In the genomic region with DNA sequence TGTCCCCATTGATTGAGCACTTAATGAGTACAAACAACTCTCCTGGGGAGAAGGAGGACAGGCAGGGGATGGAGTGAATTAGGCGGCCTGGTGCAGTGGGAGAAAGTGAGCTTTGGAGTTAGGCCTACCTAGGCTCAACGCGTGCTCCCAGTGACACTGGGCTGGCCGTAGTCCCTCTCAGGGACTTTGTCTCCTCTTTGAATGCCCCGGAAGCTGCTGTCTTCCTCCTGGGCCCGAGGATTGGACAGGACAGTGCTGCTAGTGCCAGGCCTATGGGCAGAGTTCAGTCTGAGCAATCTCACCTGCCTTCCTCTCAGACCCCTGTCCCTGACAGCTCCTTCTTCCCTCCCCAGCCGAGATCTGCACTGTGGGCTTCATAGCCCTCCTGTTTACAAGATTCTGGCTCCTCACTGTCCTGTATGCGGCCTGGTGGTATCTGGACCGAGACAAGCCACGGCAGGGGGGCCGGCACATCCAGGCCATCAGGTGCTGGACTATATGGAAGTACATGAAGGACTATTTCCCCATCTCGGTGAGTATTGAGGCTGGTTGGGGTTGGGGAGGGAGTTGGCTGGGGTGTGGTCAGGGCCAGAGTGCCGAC, we compare ENCODE assay signal across 1 cellular context.
TF ChIP-seq lines count a peak whose summit lies in the region.

No MANE protein-coding gene starts in this region.

TF ChIP-seq in HepG2, 621 proteins besides CTCF, POLR2A, EP300 and RAD21 (continued from another document and continues in another):
- TF ChIP-seq, protein P1, sequence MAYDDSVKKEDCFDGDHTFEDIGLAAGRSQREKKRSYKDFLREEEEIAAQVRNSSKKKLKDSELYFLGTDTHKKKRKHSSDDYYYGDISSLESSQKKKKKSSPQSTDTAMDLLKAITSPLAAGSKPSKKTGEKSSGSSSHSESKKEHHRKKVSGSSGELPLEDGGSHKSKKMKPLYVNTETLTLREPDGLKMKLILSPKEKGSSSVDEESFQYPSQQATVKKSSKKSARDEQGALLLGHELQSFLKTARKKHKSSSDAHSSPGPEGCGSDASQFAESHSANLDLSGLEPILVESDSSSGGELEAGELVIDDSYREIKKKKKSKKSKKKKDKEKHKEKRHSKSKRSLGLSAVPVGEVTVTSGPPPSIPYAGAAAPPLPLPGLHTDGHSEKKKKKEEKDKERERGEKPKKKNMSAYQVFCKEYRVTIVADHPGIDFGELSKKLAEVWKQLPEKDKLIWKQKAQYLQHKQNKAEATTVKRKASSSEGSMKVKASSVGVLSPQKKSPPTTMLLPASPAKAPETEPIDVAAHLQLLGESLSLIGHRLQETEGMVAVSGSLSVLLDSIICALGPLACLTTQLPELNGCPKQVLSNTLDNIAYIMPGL (CRISPR knock-in tag; IDR thresholded peaks at IDR 0.05; ENCODE audit: borderline replicate concordance in 1 of 2, low read depth in 1 of 2), result peak; percentile 7 to 58; a peak in 2 of 4 replicates
- TF ChIP-seq ZNF296 (CRISPR knock-in tag; conservative IDR thresholded peaks at IDR 0.05) (peak; percentile 56; the same call in 1 of the 2 replicates), LCORL (IDR thresholded peaks at IDR 0.05) (no peak), LCORL (CRISPR knock-in tag; IDR thresholded peaks at IDR 0.05) (peak; percentile 83; the same call in 1 of the 2 replicates), SRSF9 (IDR thresholded peaks at IDR 0.05; ENCODE audit: borderline replicate concordance, insufficient read depth, low read depth, low read length, poor library complexity, severe bottlenecking) (no peak), ZEB1 (IDR thresholded peaks at IDR 0.05; ENCODE audit: insufficient replicate concordance, low read depth) (peak; percentile 62), TARDBP (CRISPR knock-in tag; IDR thresholded peaks at IDR 0.05) (peak; percentile 59; the same call in 1 of the 2 replicates), ZNF557 (CRISPR knock-in tag; IDR thresholded peaks at IDR 0.05) (no peak), CREB1 (IDR thresholded peaks at IDR 0.05) (no peak), CREB1 (CRISPR knock-in tag; IDR thresholded peaks at IDR 0.05) (0 out of 2 replicates have a peak, but pooled peaks have one; percentile 22), ZBTB7B (CRISPR knock-in tag; IDR thresholded peaks at IDR 0.05) (peak; percentile 77; the same call in 1 of the 2 replicates), IRF2 (CRISPR knock-in tag; IDR thresholded peaks at IDR 0.05) (peak; percentile 61), HOXA3 (CRISPR knock-in tag; IDR thresholded peaks at IDR 0.05) (peak; percentile 63; the same call in 1 of the 2 replicates), GFI1 (CRISPR knock-in tag; IDR thresholded peaks at IDR 0.05; ENCODE audit: borderline replicate concordance) (peak; percentile 72; the same call in 1 of the 2 replicates), EZH2 (conservative IDR thresholded peaks at IDR 0.05; ENCODE audit: low read depth, low read length) (no peak), PHF21A (CRISPR knock-in tag; IDR thresholded peaks at IDR 0.05) (peak; percentile 85), ZNF292 (CRISPR knock-in tag; IDR thresholded peaks at IDR 0.05; ENCODE audit: borderline replicate concordance, low read depth) (peak; percentile 84), HOXA5 (CRISPR knock-in tag; IDR thresholded peaks at IDR 0.05) (no peak), MEIS2 (CRISPR knock-in tag; IDR thresholded peaks at IDR 0.05) (peak; percentile 31; the same call in 1 of the 2 replicates), KAT8 (CRISPR knock-in tag; IDR thresholded peaks at IDR 0.05) (peak; percentile 83), POLR2AphosphoS5 (IDR thresholded peaks at IDR 0.05; ENCODE audit: low read depth, low read length) (peak; percentile 81), ATF7-NPFF (CRISPR knock-in tag; IDR thresholded peaks at IDR 0.05; ENCODE audit: low read depth) (peak; percentile 34; the same call in 1 of the 2 replicates), FOSL2 (CRISPR knock-in tag; IDR thresholded peaks at IDR 0.05) (0 out of 2 replicates have a peak, but pooled peaks have one; percentile 26), ZNF589 (CRISPR knock-in tag; conservative IDR thresholded peaks at IDR 0.05) (0 out of 2 replicates have a peak, but pooled peaks have one; percentile 44), ZSCAN20 (CRISPR knock-in tag; IDR thresholded peaks at IDR 0.05; ENCODE audit: borderline replicate concordance) (0 out of 2 replicates have a peak, but pooled peaks have one; percentile 48), U2AF1 (optimal IDR thresholded peaks at IDR 0.05; ENCODE audit: low read depth, low read length) (peak; percentile 59), ZMYM3 (CRISPR knock-in tag; IDR thresholded peaks at IDR 0.05) (no peak; the same call in 1 of the 2 replicates), ZSCAN9 (CRISPR knock-in tag; IDR thresholded peaks at IDR 0.05; ENCODE audit: borderline replicate concordance) (peak; percentile 39; the same call in 1 of the 2 replicates), XRCC5 (optimal IDR thresholded peaks at IDR 0.05; ENCODE audit: low read length) (peak; percentile 9), ZMYM4 (CRISPR knock-in tag; IDR thresholded peaks at IDR 0.05) (peak; percentile 63), MIXL1 (CRISPR knock-in tag; IDR thresholded peaks at IDR 0.05) (0 out of 2 replicates have a peak, but pooled peaks have one; percentile 21), NONO (IDR thresholded peaks at IDR 0.05) (no peak), NONO (CRISPR knock-in tag; conservative IDR thresholded peaks at IDR 0.05) (peak; percentile 48; the same call in 1 of the 2 replicates), ZNF737 (CRISPR knock-in tag; IDR thresholded peaks at IDR 0.05; ENCODE audit: borderline replicate concordance) (0 out of 2 replicates have a peak, but pooled peaks have one; percentile 58), RORA (CRISPR knock-in tag; IDR thresholded peaks at IDR 0.05) (no peak), ZNF124 (CRISPR knock-in tag; IDR thresholded peaks at IDR 0.05) (0 out of 2 replicates have a peak, but pooled peaks have one; percentile 55), ZNF563 (CRISPR knock-in tag; IDR thresholded peaks at IDR 0.05) (peak; percentile 53; the same call in 1 of the 2 replicates), TEAD3 (CRISPR knock-in tag; optimal IDR thresholded peaks at IDR 0.05; ENCODE audit: borderline replicate concordance) (peak; percentile 32), ZNF205 (CRISPR knock-in tag; IDR thresholded peaks at IDR 0.05) (0 out of 2 replicates have a peak, but pooled peaks have one; percentile 43), NR2F2 (IDR thresholded peaks at IDR 0.05; ENCODE audit: borderline replicate concordance, low read depth) (peak; percentile 29; the same call in 1 of the 2 replicates), SMYD3 (CRISPR knock-in tag; IDR thresholded peaks at IDR 0.05) (0 out of 2 replicates have a peak, but pooled peaks have one; percentile 39), ZNF263 (CRISPR knock-in tag; IDR thresholded peaks at IDR 0.05) (peak; percentile 93)
- TF ChIP-seq, protein P2, sequence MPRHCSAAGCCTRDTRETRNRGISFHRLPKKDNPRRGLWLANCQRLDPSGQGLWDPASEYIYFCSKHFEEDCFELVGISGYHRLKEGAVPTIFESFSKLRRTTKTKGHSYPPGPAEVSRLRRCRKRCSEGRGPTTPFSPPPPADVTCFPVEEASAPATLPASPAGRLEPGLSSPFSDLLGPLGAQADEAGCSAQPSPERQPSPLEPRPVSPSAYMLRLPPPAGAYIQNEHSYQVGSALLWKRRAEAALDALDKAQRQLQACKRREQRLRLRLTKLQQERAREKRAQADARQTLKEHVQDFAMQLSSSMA (CRISPR knock-in tag; IDR thresholded peaks at IDR 0.05), result 0 out of 2 replicates have a peak, but pooled peaks have one; percentile 68
- TF ChIP-seq, protein P3, sequence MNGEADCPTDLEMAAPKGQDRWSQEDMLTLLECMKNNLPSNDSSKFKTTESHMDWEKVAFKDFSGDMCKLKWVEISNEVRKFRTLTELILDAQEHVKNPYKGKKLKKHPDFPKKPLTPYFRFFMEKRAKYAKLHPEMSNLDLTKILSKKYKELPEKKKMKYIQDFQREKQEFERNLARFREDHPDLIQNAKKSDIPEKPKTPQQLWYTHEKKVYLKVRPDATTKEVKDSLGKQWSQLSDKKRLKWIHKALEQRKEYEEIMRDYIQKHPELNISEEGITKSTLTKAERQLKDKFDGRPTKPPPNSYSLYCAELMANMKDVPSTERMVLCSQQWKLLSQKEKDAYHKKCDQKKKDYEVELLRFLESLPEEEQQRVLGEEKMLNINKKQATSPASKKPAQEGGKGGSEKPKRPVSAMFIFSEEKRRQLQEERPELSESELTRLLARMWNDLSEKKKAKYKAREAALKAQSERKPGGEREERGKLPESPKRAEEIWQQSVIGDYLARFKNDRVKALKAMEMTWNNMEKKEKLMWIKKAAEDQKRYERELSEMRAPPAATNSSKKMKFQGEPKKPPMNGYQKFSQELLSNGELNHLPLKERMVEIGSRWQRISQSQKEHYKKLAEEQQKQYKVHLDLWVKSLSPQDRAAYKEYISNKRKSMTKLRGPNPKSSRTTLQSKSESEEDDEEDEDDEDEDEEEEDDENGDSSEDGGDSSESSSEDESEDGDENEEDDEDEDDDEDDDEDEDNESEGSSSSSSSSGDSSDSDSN (CRISPR knock-in tag; IDR thresholded peaks at IDR 0.05), result peak; percentile 81
- TF ChIP-seq, protein P4, sequence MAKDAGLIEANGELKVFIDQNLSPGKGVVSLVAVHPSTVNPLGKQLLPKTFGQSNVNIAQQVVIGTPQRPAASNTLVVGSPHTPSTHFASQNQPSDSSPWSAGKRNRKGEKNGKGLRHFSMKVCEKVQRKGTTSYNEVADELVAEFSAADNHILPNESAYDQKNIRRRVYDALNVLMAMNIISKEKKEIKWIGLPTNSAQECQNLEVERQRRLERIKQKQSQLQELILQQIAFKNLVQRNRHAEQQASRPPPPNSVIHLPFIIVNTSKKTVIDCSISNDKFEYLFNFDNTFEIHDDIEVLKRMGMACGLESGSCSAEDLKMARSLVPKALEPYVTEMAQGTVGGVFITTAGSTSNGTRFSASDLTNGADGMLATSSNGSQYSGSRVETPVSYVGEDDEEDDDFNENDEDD (CRISPR knock-in tag; IDR thresholded peaks at IDR 0.05; ENCODE audit: borderline replicate concordance), result peak; percentile 70; the same call in 1 of the 2 replicates
- TF ChIP-seq, protein P5, sequence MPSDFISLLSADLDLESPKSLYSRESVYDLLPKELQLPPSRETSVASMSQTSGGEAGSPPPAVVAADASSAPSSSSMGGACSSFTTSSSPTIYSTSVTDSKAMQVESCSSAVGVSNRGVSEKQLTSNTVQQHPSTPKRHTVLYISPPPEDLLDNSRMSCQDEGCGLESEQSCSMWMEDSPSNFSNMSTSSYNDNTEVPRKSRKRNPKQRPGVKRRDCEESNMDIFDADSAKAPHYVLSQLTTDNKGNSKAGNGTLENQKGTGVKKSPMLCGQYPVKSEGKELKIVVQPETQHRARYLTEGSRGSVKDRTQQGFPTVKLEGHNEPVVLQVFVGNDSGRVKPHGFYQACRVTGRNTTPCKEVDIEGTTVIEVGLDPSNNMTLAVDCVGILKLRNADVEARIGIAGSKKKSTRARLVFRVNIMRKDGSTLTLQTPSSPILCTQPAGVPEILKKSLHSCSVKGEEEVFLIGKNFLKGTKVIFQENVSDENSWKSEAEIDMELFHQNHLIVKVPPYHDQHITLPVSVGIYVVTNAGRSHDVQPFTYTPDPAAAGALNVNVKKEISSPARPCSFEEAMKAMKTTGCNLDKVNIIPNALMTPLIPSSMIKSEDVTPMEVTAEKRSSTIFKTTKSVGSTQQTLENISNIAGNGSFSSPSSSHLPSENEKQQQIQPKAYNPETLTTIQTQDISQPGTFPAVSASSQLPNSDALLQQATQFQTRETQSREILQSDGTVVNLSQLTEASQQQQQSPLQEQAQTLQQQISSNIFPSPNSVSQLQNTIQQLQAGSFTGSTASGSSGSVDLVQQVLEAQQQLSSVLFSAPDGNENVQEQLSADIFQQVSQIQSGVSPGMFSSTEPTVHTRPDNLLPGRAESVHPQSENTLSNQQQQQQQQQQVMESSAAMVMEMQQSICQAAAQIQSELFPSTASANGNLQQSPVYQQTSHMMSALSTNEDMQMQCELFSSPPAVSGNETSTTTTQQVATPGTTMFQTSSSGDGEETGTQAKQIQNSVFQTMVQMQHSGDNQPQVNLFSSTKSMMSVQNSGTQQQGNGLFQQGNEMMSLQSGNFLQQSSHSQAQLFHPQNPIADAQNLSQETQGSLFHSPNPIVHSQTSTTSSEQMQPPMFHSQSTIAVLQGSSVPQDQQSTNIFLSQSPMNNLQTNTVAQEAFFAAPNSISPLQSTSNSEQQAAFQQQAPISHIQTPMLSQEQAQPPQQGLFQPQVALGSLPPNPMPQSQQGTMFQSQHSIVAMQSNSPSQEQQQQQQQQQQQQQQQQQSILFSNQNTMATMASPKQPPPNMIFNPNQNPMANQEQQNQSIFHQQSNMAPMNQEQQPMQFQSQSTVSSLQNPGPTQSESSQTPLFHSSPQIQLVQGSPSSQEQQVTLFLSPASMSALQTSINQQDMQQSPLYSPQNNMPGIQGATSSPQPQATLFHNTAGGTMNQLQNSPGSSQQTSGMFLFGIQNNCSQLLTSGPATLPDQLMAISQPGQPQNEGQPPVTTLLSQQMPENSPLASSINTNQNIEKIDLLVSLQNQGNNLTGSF (CRISPR knock-in tag; IDR thresholded peaks at IDR 0.05), result no peak
- TF ChIP-seq, protein P6, sequence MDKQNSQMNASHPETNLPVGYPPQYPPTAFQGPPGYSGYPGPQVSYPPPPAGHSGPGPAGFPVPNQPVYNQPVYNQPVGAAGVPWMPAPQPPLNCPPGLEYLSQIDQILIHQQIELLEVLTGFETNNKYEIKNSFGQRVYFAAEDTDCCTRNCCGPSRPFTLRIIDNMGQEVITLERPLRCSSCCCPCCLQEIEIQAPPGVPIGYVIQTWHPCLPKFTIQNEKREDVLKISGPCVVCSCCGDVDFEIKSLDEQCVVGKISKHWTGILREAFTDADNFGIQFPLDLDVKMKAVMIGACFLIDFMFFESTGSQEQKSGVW (CRISPR knock-in tag; IDR thresholded peaks at IDR 0.05; ENCODE audit: borderline replicate concordance), result 0 out of 2 replicates have a peak, but pooled peaks have one; percentile 36
- TF ChIP-seq, protein P7, sequence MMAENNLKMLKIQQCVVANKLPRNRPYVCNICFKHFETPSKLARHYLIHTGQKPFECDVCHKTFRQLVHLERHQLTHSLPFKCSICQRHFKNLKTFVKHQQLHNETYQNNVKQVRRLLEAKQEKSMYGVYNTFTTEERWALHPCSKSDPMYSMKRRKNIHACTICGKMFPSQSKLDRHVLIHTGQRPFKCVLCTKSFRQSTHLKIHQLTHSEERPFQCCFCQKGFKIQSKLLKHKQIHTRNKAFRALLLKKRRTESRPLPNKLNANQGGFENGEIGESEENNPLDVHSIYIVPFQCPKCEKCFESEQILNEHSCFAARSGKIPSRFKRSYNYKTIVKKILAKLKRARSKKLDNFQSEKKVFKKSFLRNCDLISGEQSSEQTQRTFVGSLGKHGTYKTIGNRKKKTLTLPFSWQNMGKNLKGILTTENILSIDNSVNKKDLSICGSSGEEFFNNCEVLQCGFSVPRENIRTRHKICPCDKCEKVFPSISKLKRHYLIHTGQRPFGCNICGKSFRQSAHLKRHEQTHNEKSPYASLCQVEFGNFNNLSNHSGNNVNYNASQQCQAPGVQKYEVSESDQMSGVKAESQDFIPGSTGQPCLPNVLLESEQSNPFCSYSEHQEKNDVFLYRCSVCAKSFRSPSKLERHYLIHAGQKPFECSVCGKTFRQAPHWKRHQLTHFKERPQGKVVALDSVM (CRISPR knock-in tag; IDR thresholded peaks at IDR 0.05), result peak; percentile 64; the same call in 1 of the 2 replicates
- TF ChIP-seq, protein P8, sequence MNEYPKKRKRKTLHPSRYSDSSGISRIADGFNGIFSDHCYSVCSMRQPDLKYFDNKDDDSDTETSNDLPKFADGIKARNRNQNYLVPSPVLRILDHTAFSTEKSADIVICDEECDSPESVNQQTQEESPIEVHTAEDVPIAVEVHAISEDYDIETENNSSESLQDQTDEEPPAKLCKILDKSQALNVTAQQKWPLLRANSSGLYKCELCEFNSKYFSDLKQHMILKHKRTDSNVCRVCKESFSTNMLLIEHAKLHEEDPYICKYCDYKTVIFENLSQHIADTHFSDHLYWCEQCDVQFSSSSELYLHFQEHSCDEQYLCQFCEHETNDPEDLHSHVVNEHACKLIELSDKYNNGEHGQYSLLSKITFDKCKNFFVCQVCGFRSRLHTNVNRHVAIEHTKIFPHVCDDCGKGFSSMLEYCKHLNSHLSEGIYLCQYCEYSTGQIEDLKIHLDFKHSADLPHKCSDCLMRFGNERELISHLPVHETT (CRISPR knock-in tag; conservative IDR thresholded peaks at IDR 0.05), result no peak
